ENCODE assay signal across 8 cellular contexts in the genomic region with DNA sequence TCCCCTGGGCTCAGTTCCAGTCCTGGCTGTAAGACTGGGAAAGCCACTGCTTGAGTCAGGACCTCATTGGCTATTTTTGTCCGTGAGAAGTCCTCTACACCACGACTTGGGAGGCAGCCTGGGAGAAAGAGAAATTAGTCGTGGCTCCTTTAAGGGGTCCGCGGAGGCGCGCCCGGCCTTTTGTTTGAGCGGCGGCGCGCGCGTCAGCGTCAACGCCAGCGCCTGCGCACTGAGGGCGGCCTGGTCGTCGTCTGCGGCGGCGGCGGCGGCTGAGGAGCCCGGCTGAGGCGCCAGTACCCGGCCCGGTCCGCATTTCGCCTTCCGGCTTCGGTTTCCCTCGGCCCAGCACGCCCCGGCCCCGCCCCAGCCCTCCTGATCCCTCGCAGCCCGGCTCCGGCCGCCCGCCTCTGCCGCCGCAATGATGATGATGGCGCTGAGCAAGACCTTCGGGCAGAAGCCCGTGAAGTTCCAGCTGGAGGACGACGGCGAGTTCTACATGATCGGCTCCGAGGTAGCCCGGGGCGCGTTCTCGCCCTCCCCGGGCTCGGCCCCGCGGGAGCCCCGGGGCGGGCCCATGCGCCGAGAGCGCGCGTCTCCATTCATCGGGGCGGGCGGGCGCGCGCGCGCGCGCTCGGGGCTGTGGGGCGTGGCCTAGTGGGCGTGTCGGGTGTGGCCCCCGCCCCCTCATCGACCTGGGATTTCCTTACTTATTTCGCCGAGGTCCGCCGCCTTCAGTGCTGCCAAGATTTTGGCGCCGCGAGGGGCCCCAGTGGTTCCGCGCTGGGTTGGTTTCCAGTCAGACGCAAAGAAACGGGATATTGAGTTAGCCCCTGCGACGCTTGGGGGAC. TPM values are rescaled to one million over a fixed set of nuclear protein-coding genes. Genes with fewer than 3 reads are reported as not detected.
DNase-seq lines count a peak whose midpoint lies in the region; ATAC-seq and TF ChIP-seq lines count a peak whose summit lies in the region.

A gene (plus strand): TSS at position 215 of the 848 bp plus-strand sequence. CDS start 204 bp downstream, at position 419.

- H4K20me1 ChIP-seq in OCI-LY3 (ENCODE audit: insufficient read depth, low read length): peaks cover 40% of the 10 kb centered on the region

- H3K27ac Mint-ChIP-seq in CD8-positive, alpha-beta memory T cell: peak within 1 kb of the TSS; percentile 90 to 98 (median 93)

- CTCF ChIA-PET in CD8-positive, alpha-beta memory T cell (lab: Charles Lee): no interaction called here

- peak within 1 kb of the TSS; percentile 72 for H3K4me3 ChIP-seq in CD8-positive, alpha-beta memory T cell (ENCODE audit: low read length)
- peak within 1 kb of the TSS; percentile 83 for H3K4me3 ChIP-seq in OCI-LY3 (ENCODE audit: low read length)

- peak within 1 kb of the TSS; percentile 97 for H3K9ac ChIP-seq in OCI-LY3 (ENCODE audit: low read length)

- no peaks in the 10 kb centered on the region for H3K9me3 Mint-ChIP-seq in CD8-positive, alpha-beta memory T cell

- peaks cover 0 to 17% (median 2%) of the 10 kb centered on the region in 3 donors for H3K36me3 Mint-ChIP-seq in CD8-positive, alpha-beta memory T cell

- H3K9me3 ChIP-seq in CD8-positive, alpha-beta memory T cell (ENCODE audit: low read length): no peaks in the 10 kb centered on the region
- no peaks in the 10 kb centered on the region for H3K9me3 ChIP-seq in OCI-LY3 (ENCODE audit: insufficient read depth, low read length)

- peak within 1 kb of the TSS; percentile 88 to 92 (median 91) for H3K4me3 Mint-ChIP-seq in CD8-positive, alpha-beta memory T cell

- DNase-seq in CD8-positive, alpha-beta memory T cell: peak; percentile 85 to 92 (median 86)
- peak in 72 of 76 experiments; percentile 23 to 86 (median 72) for DNase-seq in HUDEP-2 (lab: John Stamatoyannopoulos, UW; ENCODE audit: unreplicated experiment in 76 of 76)
- DNase-seq in activated T-cell treated with anti-CD3 and anti-CD28 coated beads for 24 hours (ENCODE audit: low read depth): peak; percentile 88
- DNase-seq in epithelial cell of prostate (ENCODE audit: low read depth, low spot score): peak; percentile 18
- DNase-seq in mucosa of gallbladder (ENCODE audit: low spot score): peak; percentile 91
- DNase-seq in stimulated activated CD8-positive, alpha-beta memory T cell treated with anti-CD3 and anti-CD28 coated beads, Interleukin-4, amount 100 ng/mL, for 1 hour (ENCODE audit: low read depth in 2 of 2, low spot score in 1 of 2): peak; percentile 82 to 85

- H3K36me3 ChIP-seq in CD8-positive, alpha-beta memory T cell (ENCODE audit: insufficient read depth, low read length): peaks cover 6% of the 10 kb centered on the region
- peaks cover 18% of the 10 kb centered on the region for H3K36me3 ChIP-seq in OCI-LY3 (replicated peaks; ENCODE audit: low read depth, low read length)

- peaks cover 47% of the 10 kb centered on the region for H3K79me2 ChIP-seq in OCI-LY3 (ENCODE audit: low read length)

- ATAC-seq in GM19468 (IDR thresholded peaks at IDR 0.05; ENCODE audit: extremely low read depth, unreplicated experiment): peak; percentile 36

- H3K27ac ChIP-seq in CD8-positive, alpha-beta memory T cell (ENCODE audit: low read depth, low read length): peak within 1 kb of the TSS; percentile 87
- H3K27ac ChIP-seq in OCI-LY3 (ENCODE audit: low read length) (peak within 1 kb of the TSS; percentile 91), epithelial cell of prostate (peak within 1 kb of the TSS; percentile 93)

- H3K27me3 ChIP-seq in CD8-positive, alpha-beta memory T cell (ENCODE audit: insufficient read depth, low read length, poor library complexity, severe bottlenecking): no peaks in the 10 kb centered on the region
- no peaks in the 10 kb centered on the region for H3K27me3 ChIP-seq in OCI-LY3 (ENCODE audit: low read depth, low read length)

- no peak for TF ChIP-seq CTCF in OCI-LY3 (IDR thresholded peaks at IDR 0.05; ENCODE audit: low read depth, low read length)

- POLR2A ChIA-PET in CD8-positive, alpha-beta memory T cell (lab: Charles Lee): interaction anchor here (0.5 to 1.2 kb wide), 5 partner anchors 14 to 108 kb away, joined by 3 to 4 read pairs (median 4); a partner anchor contains a TSS

- peaks cover 30% of the 10 kb centered on the region for H3K4me1 ChIP-seq in CD8-positive, alpha-beta memory T cell (ENCODE audit: insufficient read depth, low read length)
- peaks cover 44% of the 10 kb centered on the region for H3K4me1 ChIP-seq in OCI-LY3 (ENCODE audit: low read length)

- peaks cover 29 to 51% (median 30%) of the 10 kb centered on the region in 3 donors for H3K4me1 Mint-ChIP-seq in CD8-positive, alpha-beta memory T cell

- peak within 1 kb of the TSS; percentile 41 for H2AFZ ChIP-seq in OCI-LY3 (ENCODE audit: low read depth, low read length)

- no peaks in the 10 kb centered on the region for H3K27me3 Mint-ChIP-seq in CD8-positive, alpha-beta memory T cell

- peak within 1 kb of the TSS; percentile 90 for H3K4me2 ChIP-seq in OCI-LY3 (ENCODE audit: low read length)

RNA-seq across cellular contexts. Expression of the gene that starts here (rescaled TPM):
- total RNA-seq in CD8-positive, alpha-beta memory T cell: 100 to 1,000 TPM; 113 to 120 TPM
- polyA plus RNA-seq in CD8-positive, alpha-beta memory T cell: 40.4 TPM
- total RNA-seq in mucosa of gallbladder: 70.7 TPM

Comparison
In these comparisons a context has a peak if more than half of its experiments do, and no peak if none do; other contexts are left out.
1. Peak in every context shown above with its lines: DNase-seq, ATAC-seq, H3K4me3 ChIP-seq and H3K27ac ChIP-seq.
2. DNase-seq: peak in every context shown above with its lines; median percentile 91 in mucosa of gallbladder; 88 in activated T-cell treated with anti-CD3 and anti-CD28 coated beads for 24 hours; 86 in CD8-positive, alpha-beta memory T cell; 84 in stimulated activated CD8-positive, alpha-beta memory T cell treated with anti-CD3 and anti-CD28 coated beads, Interleukin-4, amount 100 ng/mL, for 1 hour; 72 in HUDEP-2; 18 in epithelial cell of prostate.